In genomic region chr18:49228182-49228581, GRCh38 we compare ENCODE assay signal across 25 cellular contexts.
DNase-seq lines count a peak whose midpoint lies in the region; ATAC-seq, FAIRE-seq and TF ChIP-seq lines count a peak whose summit lies in the region.
"Had no signal": no experiment of that assay in that cellular context is flagged by ENCODE, and none has a peak within 500 bp of the region (broad histone marks: within the 10 kb centered on the region; RNA-seq: fewer than 3 reads in every experiment).

No MANE protein-coding gene starts in this region.

- no peaks in the 10 kb centered on the region for H3K27me3 Mint-ChIP-seq in Calu3 (ENCODE audit: unreplicated experiment)
- H3K27me3 Mint-ChIP-seq: activated CD4-positive, alpha-beta memory T cell treated with anti-CD3 and anti-CD28 coated beads for 36 hours; activated naive CD8-positive, alpha-beta T cell; memory B cell had no signal

- H3K27ac ChIP-seq in SK-N-MC = no peak overlapping the region
- H3K27ac ChIP-seq: C4-2B, gastroesophageal sphincter, uterus had no signal

- peaks cover 33% of the 10 kb centered on the region for H3K4me1 ChIP-seq in Loucy (ENCODE audit: insufficient read depth, low read length, poor library complexity, severe bottlenecking)
- H3K4me1 ChIP-seq: uterus had no signal

- no TSS peak for BruUV-seq in Calu3 (replicated peaks; lab: Mats Ljungman, UMichigan)

- no peaks in the 10 kb centered on the region for H3K9me2 ChIP-seq in Loucy (replicated peaks; ENCODE audit: low read depth, low read length)

- H3F3A ChIP-seq in Loucy (ENCODE audit: low read depth) = peaks cover 13% of the 10 kb centered on the region; the same call in 1 of the 2 replicates

- no peaks in the 10 kb centered on the region for H3K9me3 Mint-ChIP-seq in Calu3 (ENCODE audit: low read depth, unreplicated experiment)
- H3K9me3 Mint-ChIP-seq: activated CD4-positive, alpha-beta memory T cell treated with anti-CD3 and anti-CD28 coated beads for 36 hours; activated T-helper 2 cell treated with anti-CD3 and anti-CD28 coated beads, Interferon-gamma antibody, Interleukin-2, Interleukin-4, amounts not matched to agents 10 μg/mL and 5 μg/mL and 100 μg/mL, durations not matched to agents 14 hours and 24 hours and 36 hours; GM23338; memory B cell had no signal

- TF ChIP-seq CTCF in Loucy (conservative IDR thresholded peaks at IDR 0.05; ENCODE audit: low read length) = no peak
- no peak for TF ChIP-seq CTCF in Calu3 (IDR thresholded peaks at IDR 0.05; ENCODE audit: unreplicated experiment)

- intact Hi-C loops in left colon (cut with DNase I, micrococcal nuclease) (no loop called here), Calu3 (cut with micrococcal nuclease; ENCODE audit: unreplicated experiment) (no loop called here)

- H3K9ac ChIP-seq in Loucy (ENCODE audit: low read depth, low read length, poor library complexity, severe bottlenecking) = no peak overlapping the region
- H3K9ac ChIP-seq in SK-N-MC (ENCODE audit: insufficient read length) = no peak overlapping the region

- DNase-seq in CD1c-positive myeloid dendritic cell (ENCODE audit: extremely low spot score) (peak; percentile 87), SK-N-MC (ENCODE audit: low read depth, low spot score) (peak; percentile 75), left colon (no peak), GM03348 (ENCODE audit: low spot score) (no peak), HTR-8/SVneo (ENCODE audit: insufficient read length, low spot score) (no peak), NCI-H226 (no peak), Calu3 (no peak)
- DNase-seq: EL, NCI-H1105 treated with DMSO at 0.1 percent for 48 hours, NCI-H2081, NCI-H2227 treated with DMSO at 0.1 percent for 48 hours, NCI-H774, OCI-M1, sigmoid colon, uterus had no signal

- CTCF ChIA-PET in Calu3 (lab: Charles Lee) = interaction anchor here (0.6 kb wide), 1 partner anchor 10 kb away, joined by 3 read pairs; no protein-coding TSS in a partner anchor

- H3K4me3 Mint-ChIP-seq in Calu3 (ENCODE audit: low read depth, unreplicated experiment) = no peak overlapping the region
- H3K4me3 Mint-ChIP-seq: activated CD4-positive, alpha-beta memory T cell treated with anti-CD3 and anti-CD28 coated beads for 36 hours; activated naive CD8-positive, alpha-beta T cell; GM23338; memory B cell had no signal

- no peaks in the 10 kb centered on the region for H3K27me3 ChIP-seq in Loucy (ENCODE audit: insufficient read depth, low read length, poor library complexity, severe bottlenecking)
- H3K27me3 ChIP-seq: gastroesophageal sphincter, hepatocyte, sigmoid colon, uterus had no signal

- H3K36me3 Mint-ChIP-seq in Calu3 (ENCODE audit: insufficient read depth, unreplicated experiment) = no peaks in the 10 kb centered on the region

- no peak overlapping the region for H3K27ac Mint-ChIP-seq in Calu3 (ENCODE audit: unreplicated experiment)
- H3K27ac Mint-ChIP-seq: activated CD4-positive, alpha-beta memory T cell treated with anti-CD3 and anti-CD28 coated beads for 36 hours; activated naive CD8-positive, alpha-beta T cell; activated T-helper 2 cell treated with anti-CD3 and anti-CD28 coated beads, Interferon-gamma antibody, Interleukin-2, Interleukin-4, amounts not matched to agents 10 μg/mL and 5 μg/mL and 100 μg/mL, durations not matched to agents 14 hours and 24 hours and 36 hours; GM23338; memory B cell had no signal

- no peaks in the 10 kb centered on the region for H3K9me3 ChIP-seq in Loucy (ENCODE audit: insufficient read depth, low read depth, low read length)
- H3K9me3 ChIP-seq in SK-N-MC (ENCODE audit: low read depth, low read length) = no peaks in the 10 kb centered on the region
- H3K9me3 ChIP-seq: gastroesophageal sphincter, sigmoid colon, uterus had no signal

- FAIRE-seq in HTR-8/SVneo (lab: Jason Lieb, UNC) = no peak
- FAIRE-seq: astrocyte had no signal

- ATAC-seq in left colon = peak; percentile 89
- ATAC-seq: gastroesophageal sphincter, GM23338 had no signal

- H3K4me3 ChIP-seq in Loucy (ENCODE audit: low read length, poor library complexity, severe bottlenecking) (peak overlapping the region; percentile 4), SK-N-MC (no peak overlapping the region)
- H3K4me3 ChIP-seq: gastroesophageal sphincter, GM23338, hepatocyte, sigmoid colon, uterus had no signal

- no peaks in the 10 kb centered on the region for H3K79me2 ChIP-seq in Loucy (ENCODE audit: insufficient read depth, low read length)
- H3K79me2 ChIP-seq: hepatocyte had no signal

- peak overlapping the region; percentile 53 for H3K4me2 ChIP-seq in Loucy (ENCODE audit: low read depth, low read length, poor library complexity, severe bottlenecking)
- H3K4me2 ChIP-seq: GM23338, hepatocyte had no signal

- H2AFZ ChIP-seq in Loucy (ENCODE audit: low read length) = no peak overlapping the region
- H2AFZ ChIP-seq: GM23338, hepatocyte had no signal

- H3K36me3 ChIP-seq in Loucy (ENCODE audit: insufficient read depth, low read length) = no peaks in the 10 kb centered on the region
- no peaks in the 10 kb centered on the region for H3K36me3 ChIP-seq in SK-N-MC (ENCODE audit: insufficient read depth, low read length)
- H3K36me3 ChIP-seq: gastroesophageal sphincter, sigmoid colon, uterus had no signal

- no peaks in the 10 kb centered on the region for H3K4me1 Mint-ChIP-seq in Calu3 (ENCODE audit: low read depth, unreplicated experiment)
- H3K4me1 Mint-ChIP-seq: GM23338, memory B cell had no signal

- no peaks in the 10 kb centered on the region for H4K20me1 ChIP-seq in Loucy (ENCODE audit: insufficient read depth, low read length, poor library complexity, severe bottlenecking)

Comparison
In these comparisons a context has a peak if more than half of its experiments do, and no peak if none do; other contexts are left out.
1. DNase-seq: peak in CD1c-positive myeloid dendritic cell (single experiment) and SK-N-MC (single experiment); none in left colon (0 of 2), GM03348 (single experiment), HTR-8/SVneo (single experiment), NCI-H226 (single experiment) and Calu3 (single experiment).